ENCODE assay signal across 17 cellular contexts in the genomic region with DNA sequence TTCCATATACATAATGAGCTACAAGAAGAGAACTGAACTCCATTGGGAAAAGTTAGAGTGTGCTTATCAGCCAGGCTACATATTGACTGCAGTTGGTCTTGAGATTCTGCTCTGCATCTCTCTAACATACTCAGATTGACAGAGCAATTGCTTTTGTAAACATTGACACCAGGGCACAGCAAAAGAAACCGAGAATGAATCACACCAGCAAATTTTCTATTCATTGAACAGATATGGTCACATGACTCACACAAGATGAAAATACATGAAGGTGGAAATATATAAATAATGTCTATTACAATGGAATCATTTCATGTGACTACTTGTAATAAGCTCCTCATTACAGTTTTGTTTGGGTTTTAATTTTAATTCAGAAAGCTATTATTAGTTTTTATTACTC.
DNase-seq lines count a peak whose midpoint lies in the region; ATAC-seq and TF ChIP-seq lines count a peak whose summit lies in the region.
"Had no signal": no experiment of that assay in that cellular context is flagged by ENCODE, and none has a peak within 500 bp of the region (broad histone marks: within the 10 kb centered on the region; RNA-seq: fewer than 3 reads in every experiment).

No MANE protein-coding gene starts in this region.

- H3K27ac ChIP-seq in epithelial cell of prostate (no peak overlapping the region), OCI-LY7 (ENCODE audit: low read depth, low read length, poor library complexity, severe bottlenecking) (no peak overlapping the region)
- H3K27ac ChIP-seq: GM23248, HL-60, SJSA1 had no signal

- no peaks in the 10 kb centered on the region for H3K36me3 ChIP-seq in OCI-LY7 (ENCODE audit: insufficient read depth, low read length)
- H3K36me3 ChIP-seq: SJSA1 had no signal

- H3K9me3 ChIP-seq in OCI-LY7 (ENCODE audit: low read length) = no peaks in the 10 kb centered on the region
- H3K9me3 ChIP-seq: SJSA1 had no signal

- TF ChIP-seq CTCF in OCI-LY7 (conservative IDR thresholded peaks at IDR 0.05; ENCODE audit: low read length) = no peak

- no peak overlapping the region for H3K4me2 ChIP-seq in OCI-LY7 (ENCODE audit: low read length)

- CTCF ChIA-PET in OCI-LY7 (lab: Charles Lee; ENCODE audit: unreplicated experiment) = no interaction called here

- no peaks in the 10 kb centered on the region for H3K9me2 ChIP-seq in OCI-LY7 (ENCODE audit: insufficient read depth, low read length)

- no peaks in the 10 kb centered on the region for H3K4me1 ChIP-seq in OCI-LY7 (ENCODE audit: insufficient read depth, low read length, poor library complexity, severe bottlenecking)
- H3K4me1 ChIP-seq: SJSA1 had no signal

- H4K20me1 ChIP-seq in OCI-LY7 (ENCODE audit: insufficient read depth, low read length) = no peaks in the 10 kb centered on the region

- no peak overlapping the region for H2AFZ ChIP-seq in OCI-LY7 (ENCODE audit: low read length)
- H2AFZ ChIP-seq: GM23248 had no signal

- DNase-seq in HPDE6-E6E7 (ENCODE audit: extremely low spot score) (peak; percentile 8), NCI-H1417 treated with DMSO at 0.1 percent for 48 hours (lab: John Stamatoyannopoulos, UW) (peak; percentile 8), NCI-H774 (lab: John Stamatoyannopoulos, UW) (peak; percentile 12), epithelial cell of prostate (ENCODE audit: low read depth, low spot score) (peak; percentile 18), OCI-LY7 (ENCODE audit: low spot score) (no peak)
- no peak for DNase-seq in central memory CD4-positive, alpha-beta T cell
- DNase-seq: COR-L47; DND-41; GF-D8; GM23248; HCEC 1CT; NCI-H187; NK-92 treated with Interleukin-12 subunit alpha and Interleukin-12 subunit beta, amount 100 ng/mL, for 24 hours; SW 1271 had no signal

- no peaks in the 10 kb centered on the region for H3K79me2 ChIP-seq in OCI-LY7 (ENCODE audit: insufficient read depth, low read depth, low read length)

- ATAC-seq in HG02623 (IDR thresholded peaks at IDR 0.05; ENCODE audit: unreplicated experiment) = no peak

- no peak overlapping the region for H3K4me3 ChIP-seq in OCI-LY7 (ENCODE audit: low read depth, low read length, poor library complexity, severe bottlenecking)
- H3K4me3 ChIP-seq: GM23248, SJSA1 had no signal

- no TSS peak for BruUV-seq in OCI-LY7 (replicated peaks; lab: Mats Ljungman, UMichigan)

- POLR2A ChIA-PET in OCI-LY7 (lab: Charles Lee) = interaction anchor here (1.9 kb wide), 1 partner anchor 11 kb away, joined by 4 read pairs; no protein-coding TSS in a partner anchor

- intact Hi-C loops in OCI-LY7 (cut with micrococcal nuclease; ENCODE audit: unreplicated experiment) = no loop called here

Comparison
In these comparisons a context has a peak if more than half of its experiments do, and no peak if none do; other contexts are left out.
1. DNase-seq: peak in HPDE6-E6E7 (single experiment), NCI-H1417 treated with DMSO at 0.1 percent for 48 hours (single experiment), NCI-H774 (single experiment) and epithelial cell of prostate (single experiment); none in central memory CD4-positive, alpha-beta T cell (single experiment) and OCI-LY7 (single experiment).